Comparison of ENCODE assay signal across 10 cellular contexts in the genomic region with DNA sequence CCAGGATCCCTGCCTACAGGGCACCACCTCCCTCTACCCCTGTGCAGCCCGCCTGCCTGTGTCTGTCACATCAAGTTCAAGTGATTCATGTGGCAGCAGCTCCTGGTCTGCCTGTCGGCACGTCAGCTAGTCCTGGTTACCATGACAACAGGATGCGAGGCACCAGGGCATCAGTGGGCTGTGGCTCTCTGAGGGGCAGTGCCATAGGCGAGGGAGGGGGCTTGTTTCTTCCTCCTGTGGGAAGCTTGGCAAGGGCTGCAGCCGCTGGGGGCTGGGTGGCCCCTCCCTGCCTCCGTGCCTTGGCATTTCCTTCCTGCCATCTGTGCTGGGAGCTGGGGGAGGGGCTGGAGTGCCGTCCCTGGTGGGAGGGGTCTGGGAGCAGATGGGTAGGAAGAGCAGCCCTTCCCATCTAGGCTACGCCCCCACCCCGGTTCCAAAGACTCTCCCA. TPM values are rescaled to one million over a fixed set of nuclear protein-coding genes. Genes with fewer than 3 reads are reported as not detected.
A peak's percentile ranks its signal among the peaks of the same experiment; 100 is the strongest.
DNase-seq lines count a peak whose midpoint lies in the region; ATAC-seq and TF ChIP-seq lines count a peak whose summit lies in the region.
"Had no signal": no experiment of that assay in that cellular context is flagged by ENCODE, and none has a peak within 500 bp of the region (broad histone marks: within the 10 kb centered on the region; RNA-seq: fewer than 3 reads in every experiment).

No MANE protein-coding gene starts in this region.

- no peak overlapping the region for H3K4me3 Mint-ChIP-seq in progenitor cell of endocrine pancreas (ENCODE audit: low read depth)
- H3K4me3 Mint-ChIP-seq: B cell had no signal

- peak; percentile 30 to 38 for ATAC-seq in activated CD4-positive, CD25-positive, alpha-beta regulatory T cell treated with anti-CD3 and anti-CD28 coated beads, Interleukin-2, amount 50 U/mL, for 24 hours
- ATAC-seq in GM19397 (IDR thresholded peaks at IDR 0.05; ENCODE audit: unreplicated experiment) (no peak), GM21447 (IDR thresholded peaks at IDR 0.05; ENCODE audit: unreplicated experiment) (no peak)

- no peak for DNase-seq in activated CD4-positive, CD25-positive, alpha-beta regulatory T cell treated with anti-CD3 and anti-CD28 coated beads, Interleukin-2, amount 50 U/mL, for 72 hours
- DNase-seq in NCI-H2196 (lab: John Stamatoyannopoulos, UW; ENCODE audit: unreplicated experiment) (peak; percentile 59), anterior cingulate cortex (lab: John Stamatoyannopoulos, UW) (peak in 44 of 58 donors; percentile 10 to 81 (median 44)), nucleus accumbens (lab: John Stamatoyannopoulos, UW) (peak in 39 of 56 donors; percentile 10 to 87 (median 47)), progenitor cell of endocrine pancreas (ENCODE audit: low spot score, unreplicated experiment) (no peak)
- DNase-seq: NCI-H1930 had no signal

- no peaks in the 10 kb centered on the region for H3K9me3 Mint-ChIP-seq in progenitor cell of endocrine pancreas (ENCODE audit: low read depth)

- H3K27me3 Mint-ChIP-seq in progenitor cell of endocrine pancreas: peaks cover 62% of the 10 kb centered on the region

- TF ChIP-seq CTCF in progenitor cell of endocrine pancreas (IDR thresholded peaks at IDR 0.05; ENCODE audit: unreplicated experiment): no peak

- no peaks in the 10 kb centered on the region for H3K4me1 Mint-ChIP-seq in progenitor cell of endocrine pancreas (ENCODE audit: low read depth)

- H3K27ac Mint-ChIP-seq in progenitor cell of endocrine pancreas: no peak overlapping the region

- H3K36me3 Mint-ChIP-seq in progenitor cell of endocrine pancreas (ENCODE audit: insufficient read depth): no peaks in the 10 kb centered on the region

RNA-seq across cellular contexts. Expression of a gene that starts 43.1 kb away (rescaled TPM):
- total RNA-seq in progenitor cell of endocrine pancreas: 2.8 and 2.9 TPM in 2 replicates

Comparison
In these comparisons a context has a peak if more than half of its experiments do, and no peak if none do; other contexts are left out.
1. ATAC-seq: peak in activated CD4-positive, CD25-positive, alpha-beta regulatory T cell treated with anti-CD3 and anti-CD28 coated beads, Interleukin-2, amount 50 U/mL, for 24 hours (2 of 2); none in GM19397 (single experiment) and GM21447 (single experiment).
2. DNase-seq: peak in NCI-H2196 (single experiment), anterior cingulate cortex (44 of 58) and nucleus accumbens (39 of 56); none in activated CD4-positive, CD25-positive, alpha-beta regulatory T cell treated with anti-CD3 and anti-CD28 coated beads, Interleukin-2, amount 50 U/mL, for 72 hours (single experiment) and progenitor cell of endocrine pancreas (single experiment).